8 cellular contexts compared by ENCODE assay signal in the genomic region with DNA sequence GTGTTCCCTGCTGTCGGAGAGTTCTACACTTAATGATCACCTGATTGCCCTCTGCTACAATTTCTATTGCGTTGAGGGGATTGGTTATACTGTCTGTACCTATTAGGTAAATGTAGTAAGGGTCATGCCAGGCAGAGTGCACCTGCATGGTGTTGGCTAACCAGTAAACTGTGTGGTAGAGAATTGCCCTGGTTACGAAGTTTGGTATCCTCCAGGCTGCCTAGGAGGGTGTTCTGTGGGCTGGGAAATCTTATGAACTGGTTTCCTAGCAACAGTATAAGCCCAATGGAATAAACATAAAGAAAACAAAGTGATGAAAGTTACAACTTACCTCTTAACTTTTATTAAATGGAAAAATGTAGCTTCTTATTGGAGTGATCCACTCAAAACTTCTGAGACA. TPM values are rescaled to one million over a fixed set of nuclear protein-coding genes. Genes with fewer than 3 reads are reported as not detected.
DNase-seq lines count a peak whose midpoint lies in the region; ATAC-seq and TF ChIP-seq lines count a peak whose summit lies in the region.

No MANE protein-coding gene starts in this region.

- H3K4me3 Mint-ChIP-seq in activated naive CD4-positive, alpha-beta T cell treated with anti-CD3 and anti-CD28 coated beads for 36 hours, result peak overlapping the region; percentile 96
- H3K4me3 Mint-ChIP-seq in T-helper 2 cell treated with Interferon-gamma antibody and Interleukin-4, amounts not matched to agents 5 μg/mL and 100 μg/mL, for 36 hours, result peak overlapping the region; percentile 95
- H3K4me3 Mint-ChIP-seq in progenitor cell of endocrine pancreas (ENCODE audit: low read depth), result peak overlapping the region; percentile 92

- intact Hi-C loops in activated naive CD4-positive, alpha-beta T cell treated with anti-CD3 and anti-CD28 coated beads for 36 hours (cut with micrococcal nuclease), result loop anchor here (1.0 to 10.0 kb wide), 3 partner anchors 32 to 1193 kb away; partner anchors contain the start of gene ERGIC2
- intact Hi-C loops in esophagus squamous epithelium (cut with DNase I) (no loop called here), posterior vena cava (cut with DNase I) (no loop called here)

- CTCF ChIA-PET in activated naive CD4-positive, alpha-beta T cell treated with anti-CD3 and anti-CD28 coated beads for 36 hours (lab: Charles Lee), result interaction anchor here (0.7 kb wide), 2 partner anchors 98 to 317 kb away, joined by 3 read pairs; no protein-coding TSS in a partner anchor

- peaks cover 53% of the 10 kb centered on the region for H3K4me1 Mint-ChIP-seq in activated naive CD4-positive, alpha-beta T cell treated with anti-CD3 and anti-CD28 coated beads for 36 hours (ENCODE audit: low read depth)
- H3K4me1 Mint-ChIP-seq in T-helper 2 cell treated with Interferon-gamma antibody and Interleukin-4, amounts not matched to agents 5 μg/mL and 100 μg/mL, for 36 hours (ENCODE audit: low read depth), result peaks cover 17% of the 10 kb centered on the region
- peaks cover 14% of the 10 kb centered on the region for H3K4me1 Mint-ChIP-seq in progenitor cell of endocrine pancreas (ENCODE audit: low read depth)

- TF ChIP-seq CTCF in esophagus squamous epithelium (IDR thresholded peaks at IDR 0.05) (no peak), progenitor cell of endocrine pancreas (IDR thresholded peaks at IDR 0.05; ENCODE audit: unreplicated experiment) (no peak)

- H3K4me1 ChIP-seq in esophagus squamous epithelium, result peaks cover 0 to 25% (median 6%) of the 10 kb centered on the region in 3 donors

- H3K27me3 Mint-ChIP-seq in activated naive CD4-positive, alpha-beta T cell treated with anti-CD3 and anti-CD28 coated beads for 36 hours (ENCODE audit: low read depth), result no peaks in the 10 kb centered on the region
- no peaks in the 10 kb centered on the region for H3K27me3 Mint-ChIP-seq in T-helper 2 cell treated with Interferon-gamma antibody and Interleukin-4, amounts not matched to agents 5 μg/mL and 100 μg/mL, for 36 hours (ENCODE audit: low read depth)
- no peaks in the 10 kb centered on the region for H3K27me3 Mint-ChIP-seq in progenitor cell of endocrine pancreas

- no peak for TF ChIP-seq POLR2A in esophagus squamous epithelium (IDR thresholded peaks at IDR 0.05)

- H3K9me3 Mint-ChIP-seq in activated naive CD4-positive, alpha-beta T cell treated with anti-CD3 and anti-CD28 coated beads for 36 hours, result peaks cover 17% of the 10 kb centered on the region
- no peaks in the 10 kb centered on the region for H3K9me3 Mint-ChIP-seq in T-helper 2 cell treated with Interferon-gamma antibody and Interleukin-4, amounts not matched to agents 5 μg/mL and 100 μg/mL, for 36 hours
- H3K9me3 Mint-ChIP-seq in progenitor cell of endocrine pancreas (ENCODE audit: low read depth), result peaks cover 36% of the 10 kb centered on the region

- ATAC-seq in HG02981 (IDR thresholded peaks at IDR 0.05; ENCODE audit: unreplicated experiment), result no peak

- WGBS in esophagus squamous epithelium, 2 donors, result 38 to 57% methylated on average over 3 of the region's 3 CpGs

- no peaks in the 10 kb centered on the region for H3K9me3 ChIP-seq in esophagus squamous epithelium

- H3K27ac Mint-ChIP-seq in activated naive CD4-positive, alpha-beta T cell treated with anti-CD3 and anti-CD28 coated beads for 36 hours, result peak overlapping the region; percentile 97
- peak overlapping the region; percentile 98 for H3K27ac Mint-ChIP-seq in T-helper 2 cell treated with Interferon-gamma antibody and Interleukin-4, amounts not matched to agents 5 μg/mL and 100 μg/mL, for 36 hours
- H3K27ac Mint-ChIP-seq in progenitor cell of endocrine pancreas, result peak overlapping the region; percentile 98

- H3K27me3 ChIP-seq in esophagus squamous epithelium, result no peaks in the 10 kb centered on the region

- DNase-seq in activated naive CD4-positive, alpha-beta T cell treated with anti-CD3 and anti-CD28 coated beads for 36 hours, result no peak
- no peak for DNase-seq in activated naive CD4-positive, alpha-beta T cell (lab: John Stamatoyannopoulos, UW)
- DNase-seq in T-helper 2 cell treated with Interferon-gamma antibody and Interleukin-4, amounts not matched to agents 5 μg/mL and 100 μg/mL, for 36 hours (ENCODE audit: low spot score), result no peak
- DNase-seq in esophagus squamous epithelium (lab: John Stamatoyannopoulos, UW) (no peak), progenitor cell of endocrine pancreas (ENCODE audit: low spot score, unreplicated experiment) (no peak), NCI-H2227 treated with DMSO at 0.1 percent for 48 hours (lab: John Stamatoyannopoulos, UW) (no peak), posterior vena cava (ENCODE audit: low spot score) (no peak)

- H3K4me3 ChIP-seq in esophagus squamous epithelium, result peak overlapping the region; percentile 77 to 82 (median 80)

- H3K36me3 ChIP-seq in esophagus squamous epithelium, result no peaks in the 10 kb centered on the region

- peaks cover 17% of the 10 kb centered on the region for H3K36me3 Mint-ChIP-seq in activated naive CD4-positive, alpha-beta T cell treated with anti-CD3 and anti-CD28 coated beads for 36 hours (ENCODE audit: low read depth)
- peaks cover 13% of the 10 kb centered on the region for H3K36me3 Mint-ChIP-seq in T-helper 2 cell treated with Interferon-gamma antibody and Interleukin-4, amounts not matched to agents 5 μg/mL and 100 μg/mL, for 36 hours (ENCODE audit: low read depth)
- H3K36me3 Mint-ChIP-seq in progenitor cell of endocrine pancreas (ENCODE audit: insufficient read depth), result peaks cover 27% of the 10 kb centered on the region

- H3K27ac ChIP-seq in esophagus squamous epithelium, result peak overlapping the region; percentile 97 to 99 (median 98)

RNA-seq across cellular contexts. Expression of gene CCDC91, which starts 1.4 kb away (rescaled TPM):
- 10 to 100 TPM; 15.3 to 16.1 TPM for total RNA-seq in activated naive CD4-positive, alpha-beta T cell treated with anti-CD3 and anti-CD28 coated beads for 36 hours
- 10 to 100 TPM in 3 of 4 donors, 1 to 10 TPM in 1; 7.2 to 37.6 (median 22.7) TPM for total RNA-seq in esophagus squamous epithelium
- 46.4 and 51.3 TPM in 2 replicates for total RNA-seq in progenitor cell of endocrine pancreas
- 10 to 100 TPM; 37.9 to 40.7 TPM for total RNA-seq in posterior vena cava
